19 cellular contexts compared by ENCODE assay signal in genomic region chr17:76217081-76217480, GRCh38. TPM values are rescaled to one million over a fixed set of nuclear protein-coding genes. Genes with fewer than 3 reads are reported as not detected.
DNase-seq lines count a peak whose midpoint lies in the region; ATAC-seq and TF ChIP-seq lines count a peak whose summit lies in the region.
"Had no signal": no experiment of that assay in that cellular context is flagged by ENCODE, and none has a peak within 500 bp of the region (broad histone marks: within the 10 kb centered on the region; RNA-seq: fewer than 3 reads in every experiment).

No MANE protein-coding gene starts in this region.

- no peak for DNase-seq in natural killer cell treated with Interleukin-12 subunit alpha and Interleukin-12 subunit beta and Interleukin-15 and Interleukin-18, amount 100 ng/mL, for 72 hours (ENCODE audit: low spot score)
- DNase-seq in natural killer cell (no peak), islet precursor cell (peak; percentile 12)
- no peak for DNase-seq in stimulated activated CD4-positive, alpha-beta T cell treated with anti-CD3 and anti-CD28 coated beads, Interleukin-15, amount 100 ng/mL, for 24 hours
- no peak for DNase-seq in stimulated activated CD4-positive, alpha-beta T cell treated with anti-CD3 and anti-CD28 coated beads, Interleukin-1b, Interleukin-23, amount 100 ng/mL, for 48 hours
- DNase-seq: CD8-positive, alpha-beta T cell; COR-L47; DMS 273 treated with DMSO at 0.1 percent for 48 hours; DMS53; H7; HFFc6 had no signal

- H3K4me2 ChIP-seq in OCI-LY3 (ENCODE audit: low read length), result peak overlapping the region; percentile 34
- H3K4me2 ChIP-seq: BLaER1 treated with 17β-estradiol and CSF1 and Interleukin-3, amounts not matched to agents 10 nM and 100 nM; GM23338 had no signal

- no peak overlapping the region for H3K27ac ChIP-seq in OCI-LY3 (ENCODE audit: low read length)
- H3K27ac ChIP-seq: BLaER1 treated with 17β-estradiol and CSF1 and Interleukin-3, amounts not matched to agents 10 nM and 100 nM had no signal

- H2AFZ ChIP-seq in OCI-LY3 (ENCODE audit: low read depth, low read length), result peak overlapping the region; percentile 81
- H2AFZ ChIP-seq: GM23338 had no signal

- H3K9ac ChIP-seq in OCI-LY3 (ENCODE audit: low read length), result no peak overlapping the region
- H3K9ac ChIP-seq: BLaER1 treated with 17β-estradiol and CSF1 and Interleukin-3, amounts not matched to agents 10 nM and 100 nM had no signal

- no peaks in the 10 kb centered on the region for H3K36me3 ChIP-seq in OCI-LY3 (replicated peaks; ENCODE audit: low read depth, low read length)
- H3K36me3 ChIP-seq: BLaER1 treated with 17β-estradiol and CSF1 and Interleukin-3, amounts not matched to agents 10 nM and 100 nM had no signal

- H3K27me3 Mint-ChIP-seq in natural killer cell treated with Interleukin-12 subunit alpha and Interleukin-12 subunit beta and Interleukin-15 and Interleukin-18, amount 100 ng/mL, for 72 hours, result no peaks in the 10 kb centered on the region
- no peaks in the 10 kb centered on the region for H3K27me3 Mint-ChIP-seq in natural killer cell (ENCODE audit: low read depth in 2 of 2)

- no peaks in the 10 kb centered on the region for H3K27me3 ChIP-seq in OCI-LY3 (ENCODE audit: low read depth, low read length)
- H3K27me3 ChIP-seq: BLaER1 treated with 17β-estradiol and CSF1 and Interleukin-3, amounts not matched to agents 10 nM and 100 nM had no signal

- no peak overlapping the region for H3K4me3 Mint-ChIP-seq in natural killer cell treated with Interleukin-12 subunit alpha and Interleukin-12 subunit beta and Interleukin-15 and Interleukin-18, amount 100 ng/mL, for 72 hours
- no peak overlapping the region for H3K4me3 Mint-ChIP-seq in natural killer cell
- H3K4me3 Mint-ChIP-seq: B cell; CD8-positive, alpha-beta T cell; GM23338; HFFc6; IgD-negative memory B cell had no signal

- intact Hi-C loops in natural killer cell (cut with micrococcal nuclease), result no loop called here

- peaks cover 9 to 23% of the 10 kb centered on the region in 2 donors for H3K4me1 Mint-ChIP-seq in natural killer cell treated with Interleukin-12 subunit alpha and Interleukin-12 subunit beta and Interleukin-15 and Interleukin-18, amount 100 ng/mL, for 72 hours (ENCODE audit: low read depth in 2 of 2)
- no peaks in the 10 kb centered on the region for H3K4me1 Mint-ChIP-seq in natural killer cell
- H3K4me1 Mint-ChIP-seq: B cell, IgD-negative memory B cell had no signal

- TF ChIP-seq CTCF in natural killer cell (IDR thresholded peaks at IDR 0.05) (no peak), OCI-LY3 (IDR thresholded peaks at IDR 0.05; ENCODE audit: low read depth, low read length) (no peak)

- H3K27ac Mint-ChIP-seq in natural killer cell treated with Interleukin-12 subunit alpha and Interleukin-12 subunit beta and Interleukin-15 and Interleukin-18, amount 100 ng/mL, for 72 hours, result peak overlapping the region; percentile 56 to 60
- no peak overlapping the region for H3K27ac Mint-ChIP-seq in natural killer cell
- H3K27ac Mint-ChIP-seq: B cell, GM23338, HFFc6, IgD-negative memory B cell had no signal

- no peak for ATAC-seq in natural killer cell treated with Interleukin-12 subunit alpha and Interleukin-12 subunit beta and Interleukin-15 and Interleukin-18, amount 100 ng/mL, for 72 hours
- ATAC-seq in natural killer cell (no peak), GM21786 (IDR thresholded peaks at IDR 0.05; ENCODE audit: unreplicated experiment) (no peak)
- ATAC-seq: CD8-positive, alpha-beta T cell; GM23338; HCT116; HepG2 had no signal

- H3K4me1 ChIP-seq in OCI-LY3 (ENCODE audit: low read length), result peaks cover 21% of the 10 kb centered on the region

- no peaks in the 10 kb centered on the region for H3K9me3 Mint-ChIP-seq in natural killer cell treated with Interleukin-12 subunit alpha and Interleukin-12 subunit beta and Interleukin-15 and Interleukin-18, amount 100 ng/mL, for 72 hours
- no peaks in the 10 kb centered on the region for H3K9me3 Mint-ChIP-seq in natural killer cell
- H3K9me3 Mint-ChIP-seq: CD8-positive, alpha-beta T cell; GM23338; HFFc6; IgD-negative memory B cell had no signal

- H3K9me3 ChIP-seq in OCI-LY3 (ENCODE audit: insufficient read depth, low read length), result no peaks in the 10 kb centered on the region
- H3K9me3 ChIP-seq: BLaER1 treated with 17β-estradiol and CSF1 and Interleukin-3, amounts not matched to agents 10 nM and 100 nM had no signal

- no peaks in the 10 kb centered on the region for H4K20me1 ChIP-seq in OCI-LY3 (ENCODE audit: insufficient read depth, low read length)
- H4K20me1 ChIP-seq: BLaER1 treated with 17β-estradiol and CSF1 and Interleukin-3, amounts not matched to agents 10 nM and 100 nM had no signal

- H3K4me3 ChIP-seq in OCI-LY3 (ENCODE audit: low read length), result no peak overlapping the region
- H3K4me3 ChIP-seq: BLaER1 treated with 17β-estradiol and CSF1 and Interleukin-3, amounts not matched to agents 10 nM and 100 nM; GM23338 had no signal

- no peaks in the 10 kb centered on the region for H3K36me3 Mint-ChIP-seq in natural killer cell treated with Interleukin-12 subunit alpha and Interleukin-12 subunit beta and Interleukin-15 and Interleukin-18, amount 100 ng/mL, for 72 hours
- H3K36me3 Mint-ChIP-seq in natural killer cell, result no peaks in the 10 kb centered on the region
- H3K36me3 Mint-ChIP-seq: IgD-negative memory B cell had no signal

- no peaks in the 10 kb centered on the region for H3K79me2 ChIP-seq in OCI-LY3 (ENCODE audit: low read length)

RNA-seq across cellular contexts. Expression of gene RNF157, which starts 23.2 kb away (rescaled TPM):
- 100 to 1,000 TPM in 1 of 2 donors, 10 to 100 TPM in 1; 46.6 to 124 TPM for total RNA-seq in natural killer cell treated with Interleukin-12 subunit alpha and Interleukin-12 subunit beta and Interleukin-15 and Interleukin-18, amount 100 ng/mL, for 72 hours
- 1 to 10 TPM; 4.9 to 9.1 (median 8.5) TPM for total RNA-seq in natural killer cell

RNA-seq across cellular contexts. Expression of gene UBALD2, which starts 48.1 kb away (rescaled TPM):
- total RNA-seq in natural killer cell treated with Interleukin-12 subunit alpha and Interleukin-12 subunit beta and Interleukin-15 and Interleukin-18, amount 100 ng/mL, for 72 hours, result 100 to 1,000 TPM; 216 to 262 TPM
- total RNA-seq in natural killer cell, result 100 to 1,000 TPM; 171 to 287 (median 189) TPM

Comparison
In these comparisons a context has a peak if more than half of its experiments do, and no peak if none do; other contexts are left out.
1. H3K27ac Mint-ChIP-seq: peak in natural killer cell treated with Interleukin-12 subunit alpha and Interleukin-12 subunit beta and Interleukin-15 and Interleukin-18, amount 100 ng/mL, for 72 hours (2 of 2); none in natural killer cell (0 of 2).
2. RNA of gene RNF157, which starts 23.2 kb away (total RNA-seq): 46.6 to 124 TPM in natural killer cell treated with Interleukin-12 subunit alpha and Interleukin-12 subunit beta and Interleukin-15 and Interleukin-18, amount 100 ng/mL, for 72 hours; 4.9 to 9.1 TPM in natural killer cell; every median in the first group is over 4 times any median in the second.